ENCODE assay signal across 8 cellular contexts in the genomic region with DNA sequence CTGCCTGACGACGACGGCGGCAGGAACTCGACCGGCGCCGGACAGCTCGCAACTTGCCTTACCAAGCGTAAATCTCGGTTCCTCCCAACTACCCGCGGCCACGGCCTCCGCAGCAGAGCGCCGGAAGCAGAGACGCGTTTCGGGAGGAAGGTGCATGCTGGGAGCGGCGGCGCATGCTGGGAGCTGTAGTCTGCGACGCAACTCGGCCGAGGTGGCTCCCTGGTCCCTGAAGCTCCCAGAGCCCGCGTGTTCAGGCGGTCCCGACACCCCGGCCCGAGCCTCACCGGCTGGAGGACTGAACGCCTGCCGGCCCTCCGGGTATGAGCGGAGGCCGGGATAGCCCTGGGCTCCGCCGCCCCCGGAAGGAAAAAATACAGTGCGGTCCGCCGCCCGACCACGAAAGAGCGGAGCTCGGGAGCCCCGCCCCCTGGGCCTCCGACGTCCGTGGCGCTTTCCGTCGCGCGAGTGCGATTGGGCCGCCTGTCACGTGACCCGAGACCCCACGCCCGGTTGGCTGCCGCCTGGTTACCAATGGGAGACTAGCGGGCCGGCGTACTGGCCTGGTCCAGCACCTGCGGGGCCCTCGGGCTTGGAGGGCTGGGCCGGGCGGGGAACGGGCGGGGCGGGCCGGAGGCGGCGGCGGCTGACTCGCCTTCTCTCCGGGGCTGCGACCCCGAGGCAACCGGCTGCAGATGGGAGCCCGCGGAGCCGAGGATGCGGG. TPM values are rescaled to one million over a fixed set of nuclear protein-coding genes. Genes with fewer than 3 reads are reported as not detected.
A peak's percentile ranks its signal among the peaks of the same experiment; 100 is the strongest.
DNase-seq lines count a peak whose midpoint lies in the region; TF ChIP-seq lines count a peak whose summit lies in the region.

A gene with protein sequence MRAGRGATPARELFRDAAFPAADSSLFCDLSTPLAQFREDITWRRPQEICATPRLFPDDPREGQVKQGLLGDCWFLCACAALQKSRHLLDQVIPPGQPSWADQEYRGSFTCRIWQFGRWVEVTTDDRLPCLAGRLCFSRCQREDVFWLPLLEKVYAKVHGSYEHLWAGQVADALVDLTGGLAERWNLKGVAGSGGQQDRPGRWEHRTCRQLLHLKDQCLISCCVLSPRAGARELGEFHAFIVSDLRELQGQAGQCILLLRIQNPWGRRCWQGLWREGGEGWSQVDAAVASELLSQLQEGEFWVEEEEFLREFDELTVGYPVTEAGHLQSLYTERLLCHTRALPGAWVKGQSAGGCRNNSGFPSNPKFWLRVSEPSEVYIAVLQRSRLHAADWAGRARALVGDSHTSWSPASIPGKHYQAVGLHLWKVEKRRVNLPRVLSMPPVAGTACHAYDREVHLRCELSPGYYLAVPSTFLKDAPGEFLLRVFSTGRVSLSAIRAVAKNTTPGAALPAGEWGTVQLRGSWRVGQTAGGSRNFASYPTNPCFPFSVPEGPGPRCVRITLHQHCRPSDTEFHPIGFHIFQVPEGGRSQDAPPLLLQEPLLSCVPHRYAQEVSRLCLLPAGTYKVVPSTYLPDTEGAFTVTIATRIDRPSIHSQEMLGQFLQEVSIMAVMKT (plus strand): TSS at position 537 of the 721 bp plus-strand sequence. CDS start 178 bp downstream, at position 715.

- TF ChIP-seq CTCF in neural cell (IDR thresholded peaks at IDR 0.05; ENCODE audit: poor library complexity, severe bottlenecking) (peak; percentile 15), stomach (IDR thresholded peaks at IDR 0.05) (no peak)

- DNase-seq in ELF-1 (ENCODE audit: low read depth, low spot score) (peak; percentile 97), H7 (peak; percentile 99), M059J (ENCODE audit: low read depth) (peak; percentile 89), SHP77 (lab: John Stamatoyannopoulos, UW) (peak; percentile 82 to 96), fibroblast of the conjunctiva (ENCODE audit: low read depth) (peak; percentile 86), stomach (peak; percentile 99)
- peak; percentile 95 for DNase-seq in activated effector memory CD4-positive, alpha-beta T cell treated with Interleukin-2 at 50 U/mL for 16 hours

- WGBS in stomach, 5 donors: 0 to 1% (median 0%) methylated on average over 14 to 88 of the region's 88 CpGs

- H3K27me3 ChIP-seq in H7 (ENCODE audit: control insufficient read depth, insufficient read depth, low read length) (no peaks in the 10 kb centered on the region), neural cell (ENCODE audit: insufficient read depth, low read depth, low read length) (no peaks in the 10 kb centered on the region), stomach (no peaks in the 10 kb centered on the region)

- H3K4me3 ChIP-seq in H7 (ENCODE audit: insufficient read depth, low read depth, low read length) (peak within 1 kb of the TSS; percentile 92), neural cell (ENCODE audit: low read length) (peak within 1 kb of the TSS; percentile 92), stomach (peak within 1 kb of the TSS; percentile 75 to 91 (median 80))

- no peak for TF ChIP-seq RAD21 in neural cell (conservative IDR thresholded peaks at IDR 0.05)

- H3K9ac ChIP-seq in neural cell (ENCODE audit: low read length): peak within 1 kb of the TSS; percentile 90

- H3K9me3 ChIP-seq in neural cell (ENCODE audit: low read length) (no peaks in the 10 kb centered on the region), stomach (no peaks in the 10 kb centered on the region)

- H3K4me2 ChIP-seq in neural cell (ENCODE audit: low read length): peak within 1 kb of the TSS; percentile 77

- H3F3A ChIP-seq in neural cell (ENCODE audit: insufficient read depth, low read length, poor library complexity, severe bottlenecking): no peaks in the 10 kb centered on the region

- peak in 1 of 4 donors; percentile 6 for TF ChIP-seq POLR2A in stomach (IDR thresholded peaks at IDR 0.05)

- H4K20me1 ChIP-seq in neural cell (ENCODE audit: insufficient read depth): no peaks in the 10 kb centered on the region

- H3K79me2 ChIP-seq in neural cell (replicated peaks; ENCODE audit: insufficient read depth, low read length): peaks cover 44% of the 10 kb centered on the region

- H3K4me1 ChIP-seq in stomach: peaks cover 39 to 63% (median 52%) of the 10 kb centered on the region in 4 donors

- intact Hi-C loops in stomach (cut with DNase I; ENCODE audit: low total_unique reads): no loop called here

- TF ChIP-seq EP300 in neural cell (conservative IDR thresholded peaks at IDR 0.05; ENCODE audit: poor library complexity, severe bottlenecking): peak; percentile 14
- TF ChIP-seq EP300 in stomach (IDR thresholded peaks at IDR 0.05): no peak

- peak within 1 kb of the TSS; percentile 88 for H3K27ac ChIP-seq in neural cell (ENCODE audit: low read length)
- H3K27ac ChIP-seq in stomach: peak within 1 kb of the TSS; percentile 89 to 98 (median 93)

- H3K36me3 ChIP-seq in H7 (replicated peaks; ENCODE audit: control insufficient read depth, insufficient read depth, low read length): peaks cover 5% of the 10 kb centered on the region
- no peaks in the 10 kb centered on the region for H3K36me3 ChIP-seq in neural cell (ENCODE audit: insufficient read depth, low read length)
- peaks cover 5 to 26% (median 22%) of the 10 kb centered on the region in 4 donors for H3K36me3 ChIP-seq in stomach

- H3K9me2 ChIP-seq in neural cell (ENCODE audit: insufficient read depth, low read length): no peaks in the 10 kb centered on the region

- peak within 1 kb of the TSS; percentile 87 for H2AFZ ChIP-seq in neural cell (ENCODE audit: low read depth, low read length)

TF ChIP-seq in neural cell, 6 proteins besides CTCF, POLR2A, EP300 and RAD21:
- no peak for TF ChIP-seq EZH2 (IDR thresholded peaks at IDR 0.05; ENCODE audit: borderline replicate concordance, insufficient read depth, low read length, poor library complexity, severe bottlenecking)
- TF ChIP-seq, protein P1, sequence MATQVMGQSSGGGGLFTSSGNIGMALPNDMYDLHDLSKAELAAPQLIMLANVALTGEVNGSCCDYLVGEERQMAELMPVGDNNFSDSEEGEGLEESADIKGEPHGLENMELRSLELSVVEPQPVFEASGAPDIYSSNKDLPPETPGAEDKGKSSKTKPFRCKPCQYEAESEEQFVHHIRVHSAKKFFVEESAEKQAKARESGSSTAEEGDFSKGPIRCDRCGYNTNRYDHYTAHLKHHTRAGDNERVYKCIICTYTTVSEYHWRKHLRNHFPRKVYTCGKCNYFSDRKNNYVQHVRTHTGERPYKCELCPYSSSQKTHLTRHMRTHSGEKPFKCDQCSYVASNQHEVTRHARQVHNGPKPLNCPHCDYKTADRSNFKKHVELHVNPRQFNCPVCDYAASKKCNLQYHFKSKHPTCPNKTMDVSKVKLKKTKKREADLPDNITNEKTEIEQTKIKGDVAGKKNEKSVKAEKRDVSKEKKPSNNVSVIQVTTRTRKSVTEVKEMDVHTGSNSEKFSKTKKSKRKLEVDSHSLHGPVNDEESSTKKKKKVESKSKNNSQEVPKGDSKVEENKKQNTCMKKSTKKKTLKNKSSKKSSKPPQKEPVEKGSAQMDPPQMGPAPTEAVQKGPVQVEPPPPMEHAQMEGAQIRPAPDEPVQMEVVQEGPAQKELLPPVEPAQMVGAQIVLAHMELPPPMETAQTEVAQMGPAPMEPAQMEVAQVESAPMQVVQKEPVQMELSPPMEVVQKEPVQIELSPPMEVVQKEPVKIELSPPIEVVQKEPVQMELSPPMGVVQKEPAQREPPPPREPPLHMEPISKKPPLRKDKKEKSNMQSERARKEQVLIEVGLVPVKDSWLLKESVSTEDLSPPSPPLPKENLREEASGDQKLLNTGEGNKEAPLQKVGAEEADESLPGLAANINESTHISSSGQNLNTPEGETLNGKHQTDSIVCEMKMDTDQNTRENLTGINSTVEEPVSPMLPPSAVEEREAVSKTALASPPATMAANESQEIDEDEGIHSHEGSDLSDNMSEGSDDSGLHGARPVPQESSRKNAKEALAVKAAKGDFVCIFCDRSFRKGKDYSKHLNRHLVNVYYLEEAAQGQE (IDR thresholded peaks at IDR 0.05; ENCODE audit: borderline replicate concordance): peak; percentile 62
- peak; percentile 46 for TF ChIP-seq SMC3 (conservative IDR thresholded peaks at IDR 0.05; ENCODE audit: poor library complexity)
- TF ChIP-seq TAF1 (IDR thresholded peaks at IDR 0.05; ENCODE audit: low read depth): no peak
- peak; percentile 85 for TF ChIP-seq POLR2AphosphoS5 (IDR thresholded peaks at IDR 0.05)
- peak; percentile 95 for TF ChIP-seq MXI1 (conservative IDR thresholded peaks at IDR 0.05; ENCODE audit: poor library complexity, severe bottlenecking)

RNA-seq across cellular contexts. Expression of the gene that starts here (rescaled TPM):
- 66.5 and 69.0 TPM in 2 replicates for total RNA-seq in H7 (2014; rRNA removed; shearing (Covaris generic))
- total RNA-seq in M059J (2014; rRNA removed; shearing (Covaris generic)): 3.4 and 11.1 TPM in 2 replicates
- 120 and 138 TPM in 2 replicates for polyA plus RNA-seq in neural cell
- polyA minus RNA-seq in neural cell: 44.2 and 52.8 TPM in 2 replicates
- 100 to 1,000 TPM in 1 of 5 donors, 10 to 100 TPM in 4; 26.6 to 197 (median 58.3) TPM for total RNA-seq in stomach
- polyA plus RNA-seq in stomach: 10 to 100 TPM; 17.7 to 38.0 (median 23.3) TPM

Comparison
In these comparisons a context has a peak if more than half of its experiments do, and no peak if none do; other contexts are left out.
1. Peak in every context shown above with its lines: DNase-seq, H3K4me3 ChIP-seq and H3K27ac ChIP-seq.